Comparison of ENCODE assay signal across 9 cellular contexts in genomic region chr6:100175814-100176275, GRCh38.
DNase-seq lines count a peak whose midpoint lies in the region; ATAC-seq and TF ChIP-seq lines count a peak whose summit lies in the region.
"Had no signal": no experiment of that assay in that cellular context is flagged by ENCODE, and none has a peak within 500 bp of the region (broad histone marks: within the 10 kb centered on the region; RNA-seq: fewer than 3 reads in every experiment).

No MANE protein-coding gene starts in this region.

- TF ChIP-seq CTCF in GM23338 (conservative IDR thresholded peaks at IDR 0.05; ENCODE audit: low read depth in 2 of 2) (no peak), heart right ventricle (IDR thresholded peaks at IDR 0.05) (no peak)

- ATAC-seq in GM23338 = no peak
- ATAC-seq in heart right ventricle = peak in 7 of 8 donors; percentile 40 to 76 (median 61)
- ATAC-seq in sciatic nerve = peak; percentile 81
- ATAC-seq in T-cell (replicated peaks in 1 of 4) = no peak
- no peak for ATAC-seq in HG02588 (IDR thresholded peaks at IDR 0.05; ENCODE audit: unreplicated experiment)
- ATAC-seq in GM18519 (IDR thresholded peaks at IDR 0.05; ENCODE audit: low FRiP score, unreplicated experiment) = no peak

- peak overlapping the region; percentile 11 for H3K9ac ChIP-seq in SK-N-MC (ENCODE audit: insufficient read length)

- H3K36me3 ChIP-seq in GM23338 (ENCODE audit: insufficient read depth) (no peaks in the 10 kb centered on the region), SK-N-MC (ENCODE audit: insufficient read depth, low read length) (no peaks in the 10 kb centered on the region), heart right ventricle (no peaks in the 10 kb centered on the region)

- peak overlapping the region; percentile 78; the same call in 1 of the 2 replicates for H2AFZ ChIP-seq in GM23338

- DNase-seq in GM23338 (ENCODE audit: low spot score) = no peak
- DNase-seq in SK-N-MC (ENCODE audit: low read depth, low spot score) = no peak
- no peak for DNase-seq in heart right ventricle
- DNase-seq in sciatic nerve (ENCODE audit: low spot score) = no peak
- DNase-seq in T-cell = no peak
- DNase-seq in HPDE6-E6E7 (ENCODE audit: extremely low spot score) = no peak
- DNase-seq: NCI-H146 had no signal

- H3K27ac ChIP-seq in GM23338 (ENCODE audit: low read depth) = no peak overlapping the region
- peak overlapping the region; percentile 73 for H3K27ac ChIP-seq in SK-N-MC
- H3K27ac ChIP-seq in heart right ventricle = peak overlapping the region in 4 of 10 donors; percentile 9 to 59 (median 40)

- 25 to 26% methylated on average over 1 of the region's 1 CpG for WGBS in heart right ventricle, 2 donors

- H3K27me3 Mint-ChIP-seq in GM23338 (ENCODE audit: insufficient read depth, low read depth, poor library complexity) (no peaks in the 10 kb centered on the region), T-cell (peaks cover 0 to 2% of the 10 kb centered on the region in 2 donors)

- H3K4me3 ChIP-seq in GM23338 (no peak overlapping the region), SK-N-MC (peak overlapping the region; percentile 2; the same call in 1 of the 2 replicates), heart right ventricle (no peak overlapping the region)

- H3K4me1 Mint-ChIP-seq in GM23338 (peaks cover 46% of the 10 kb centered on the region), T-cell (no peaks in the 10 kb centered on the region)

- no peaks in the 10 kb centered on the region for H3K79me2 ChIP-seq in GM23338 (replicated peaks; ENCODE audit: insufficient read depth)

- CTCF ChIA-PET in T-cell (lab: Charles Lee) = no interaction called here

- H3K9me2 ChIP-seq in GM23338 (ENCODE audit: insufficient read depth) = no peaks in the 10 kb centered on the region

- no peaks in the 10 kb centered on the region for H4K20me1 ChIP-seq in GM23338 (replicated peaks; ENCODE audit: insufficient read depth)

- POLR2A ChIA-PET in T-cell (lab: Charles Lee) = no interaction called here

- H3K27ac Mint-ChIP-seq in GM23338 (no peak overlapping the region), T-cell (no peak overlapping the region)

- H3K9me3 ChIP-seq in SK-N-MC (ENCODE audit: low read depth, low read length) (no peaks in the 10 kb centered on the region), heart right ventricle (no peaks in the 10 kb centered on the region)

- H3K4me1 ChIP-seq in GM23338 (ENCODE audit: insufficient read depth) = peaks cover 29% of the 10 kb centered on the region
- peaks cover 0 to 15% (median 0%) of the 10 kb centered on the region in 9 donors for H3K4me1 ChIP-seq in heart right ventricle

- no peaks in the 10 kb centered on the region for H3F3A ChIP-seq in GM23338 (replicated peaks; ENCODE audit: low read depth)

- no peak overlapping the region for H3K4me3 Mint-ChIP-seq in GM23338
- H3K4me3 Mint-ChIP-seq in T-cell = no peak overlapping the region

- H3K27me3 ChIP-seq in GM23338 (ENCODE audit: insufficient read depth) (no peaks in the 10 kb centered on the region), heart right ventricle (no peaks in the 10 kb centered on the region)

- intact Hi-C loops in heart right ventricle (cut with DNase I) (no loop called here), sciatic nerve (cut with DNase I) (no loop called here)

- H3K36me3 Mint-ChIP-seq in GM23338 (ENCODE audit: low read depth) (no peaks in the 10 kb centered on the region), T-cell (no peaks in the 10 kb centered on the region)

- H3K9me3 Mint-ChIP-seq in GM23338 (no peaks in the 10 kb centered on the region), T-cell (no peaks in the 10 kb centered on the region)

- H3K4me2 ChIP-seq in GM23338 = peak overlapping the region; percentile 42; the same call in 1 of the 2 replicates

TF ChIP-seq in GM23338, 12 proteins besides CTCF, POLR2A, EP300 and RAD21 (continues in another document):
- TF ChIP-seq REST (IDR thresholded peaks at IDR 0.05; ENCODE audit: unreplicated experiment) = no peak
- TF ChIP-seq NANOG (IDR thresholded peaks at IDR 0.05; ENCODE audit: borderline replicate concordance) = no peak
- TF ChIP-seq ZNF114 (CRISPR knock-in tag; IDR thresholded peaks at IDR 0.05) = no peak
- TF ChIP-seq EZH2phosphoT487 (IDR thresholded peaks at IDR 0.05; ENCODE audit: unreplicated experiment) = no peak
- no peak for TF ChIP-seq ZNF462 (CRISPR knock-in tag; IDR thresholded peaks at IDR 0.05)
- TF ChIP-seq JUNB (IDR thresholded peaks at IDR 0.05; ENCODE audit: unreplicated experiment) = no peak
- no peak for TF ChIP-seq CREB1 (CRISPR knock-in tag; IDR thresholded peaks at IDR 0.05; ENCODE audit: low read depth)

Comparison
In these comparisons a context has a peak if more than half of its experiments do, and no peak if none do; other contexts are left out.
1. ATAC-seq: peak in heart right ventricle (7 of 8) and sciatic nerve (single experiment); none in GM23338 (single experiment), T-cell (0 of 4), HG02588 (single experiment) and GM18519 (single experiment).